8 cellular contexts compared by ENCODE assay signal in the genomic region with DNA sequence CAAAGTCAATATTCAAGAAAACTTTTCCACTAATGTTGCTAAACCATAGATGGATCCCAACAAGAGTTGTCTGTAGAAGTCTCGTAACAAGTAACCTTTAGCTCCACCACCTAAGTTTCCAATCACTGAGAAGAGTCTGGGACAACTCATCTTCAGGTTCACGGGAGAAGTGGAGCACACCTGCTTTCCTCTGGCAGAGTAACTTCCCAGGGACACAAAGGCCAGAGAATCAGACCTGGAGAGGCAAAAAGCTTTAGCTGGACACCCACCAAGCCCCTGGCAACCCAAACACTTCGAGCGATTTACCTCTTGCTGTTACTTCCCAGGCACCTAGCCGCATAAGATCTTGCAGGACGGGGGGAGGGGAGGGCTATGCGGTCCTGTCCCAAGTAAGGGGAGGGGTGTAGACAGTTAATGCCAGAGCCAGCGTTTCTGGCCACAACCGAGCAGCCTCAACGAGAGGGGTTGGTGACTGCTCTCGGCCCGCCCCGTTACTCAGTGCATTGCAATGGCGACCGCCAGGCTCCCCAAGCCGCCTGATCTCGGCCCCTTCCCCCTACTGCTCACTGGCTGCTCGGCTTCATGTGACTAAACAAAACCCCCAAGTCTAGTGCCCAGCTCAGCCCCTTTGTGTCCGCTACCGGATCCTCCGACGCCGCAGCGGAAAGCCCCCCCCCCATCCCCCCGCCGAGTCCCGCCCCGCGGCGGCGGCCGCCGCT. TPM values are rescaled to one million over a fixed set of nuclear protein-coding genes. Genes with fewer than 3 reads are reported as not detected.
DNase-seq lines count a peak whose midpoint lies in the region; ATAC-seq and TF ChIP-seq lines count a peak whose summit lies in the region.

No MANE protein-coding gene starts in this region.

- H3K27ac ChIP-seq in HL-60 (replicated peaks) (peak overlapping the region; percentile 99), esophagus (ENCODE audit: low read depth in 2 of 2, low read length in 1 of 2) (peak overlapping the region; percentile 98 to 100)

- no peaks in the 10 kb centered on the region for H3K27me3 Mint-ChIP-seq in activated T-cell treated with anti-CD3 and anti-CD28 coated beads, Interleukin-2, amount 50 U/mL, for 24 hours

- no peaks in the 10 kb centered on the region for H3K27me3 ChIP-seq in HL-60 (ENCODE audit: insufficient read depth, poor library complexity, severe bottlenecking)
- H3K27me3 ChIP-seq in esophagus (ENCODE audit: control insufficient read depth in 1 of 2, insufficient read depth in 2 of 2, low read length in 2 of 2): no peaks in the 10 kb centered on the region

- peaks cover 47% of the 10 kb centered on the region for H3K36me3 Mint-ChIP-seq in activated T-cell treated with anti-CD3 and anti-CD28 coated beads, Interleukin-2, amount 50 U/mL, for 24 hours (ENCODE audit: low read depth)

- H3K36me3 ChIP-seq in esophagus (ENCODE audit: control insufficient read depth in 2 of 2, insufficient read depth in 2 of 2, low read length in 1 of 2): no peaks in the 10 kb centered on the region

- H3K9me3 ChIP-seq in esophagus (ENCODE audit: control insufficient read depth in 2 of 2, insufficient read depth in 1 of 2, low read depth in 1 of 2, low read length in 1 of 2): no peaks in the 10 kb centered on the region

- 0 to 1% methylated on average over 29 to 33 of the region's 33 CpGs for WGBS in esophagus, 2 donors

- H3K4me3 Mint-ChIP-seq in activated T-cell treated with anti-CD3 and anti-CD28 coated beads, Interleukin-2, amount 50 U/mL, for 24 hours: peak overlapping the region; percentile 97

- DNase-seq in COLO829 (ENCODE audit: low spot score) (peak; percentile 16), HL-60 (ENCODE audit: low read depth in 1 of 2, low spot score in 1 of 2) (peak; percentile 48 to 71), OCI-M2 (lab: John Stamatoyannopoulos, UW; ENCODE audit: unreplicated experiment) (peak; percentile 34), myocyte (ENCODE audit: low read depth) (peak; percentile 84)
- peak; percentile 79 for DNase-seq in activated T-cell treated with anti-CD3 and anti-CD28 coated beads, Interleukin-2, amount 50 U/mL, for 24 hours
- DNase-seq in stimulated activated CD8-positive, alpha-beta memory T cell treated with anti-CD3 and anti-CD28 coated beads, Interleukin-7, amount 100 ng/mL, for 48 hours (ENCODE audit: extremely low read depth in 1 of 2, low read depth in 1 of 2): peak; percentile 50 to 70

- TF ChIP-seq CTCF in HL-60 (IDR thresholded peaks at IDR 0.05; ENCODE audit: insufficient read depth, low read length): no peak

- H3K27ac Mint-ChIP-seq in activated T-cell treated with anti-CD3 and anti-CD28 coated beads, Interleukin-2, amount 50 U/mL, for 24 hours: peak overlapping the region; percentile 100

- peak; percentile 32 for ATAC-seq in GM19463 (IDR thresholded peaks at IDR 0.05; ENCODE audit: unreplicated experiment)

- peaks cover 0 to 4% of the 10 kb centered on the region in 2 donors for H3K4me1 ChIP-seq in esophagus (ENCODE audit: control insufficient read depth in 2 of 2, insufficient read depth in 2 of 2, low read length in 1 of 2)

- peaks cover 66% of the 10 kb centered on the region for H3K4me1 Mint-ChIP-seq in activated T-cell treated with anti-CD3 and anti-CD28 coated beads, Interleukin-2, amount 50 U/mL, for 24 hours (ENCODE audit: low read depth)

- H3K9me3 Mint-ChIP-seq in activated T-cell treated with anti-CD3 and anti-CD28 coated beads, Interleukin-2, amount 50 U/mL, for 24 hours: no peaks in the 10 kb centered on the region

- H3K4me3 ChIP-seq in HL-60 (replicated peaks; ENCODE audit: insufficient read depth, low read length) (peak overlapping the region; percentile 78), esophagus (ENCODE audit: low read depth in 1 of 2, low read length in 2 of 2) (peak overlapping the region; percentile 91 to 95)

RNA-seq across cellular contexts. Expression of a gene that starts 0.7 kb away (rescaled TPM):
- polyA plus RNA-seq in esophagus: 10 to 100 TPM; 11.0 to 15.9 TPM
- total RNA-seq in myocyte: 53.3 and 62.1 TPM in 2 replicates
- polyA plus RNA-seq in myocyte (2012): 8.1 TPM

Comparison
In these comparisons a context has a peak if more than half of its experiments do, and no peak if none do; other contexts are left out.
1. Peak in every context shown above with its lines: DNase-seq, ATAC-seq, H3K4me3 ChIP-seq and H3K27ac ChIP-seq.
2. DNase-seq: peak in every context shown above with its lines; median percentile 84 in myocyte; 79 in activated T-cell treated with anti-CD3 and anti-CD28 coated beads, Interleukin-2, amount 50 U/mL, for 24 hours; 60 in stimulated activated CD8-positive, alpha-beta memory T cell treated with anti-CD3 and anti-CD28 coated beads, Interleukin-7, amount 100 ng/mL, for 48 hours; 60 in HL-60; 34 in OCI-M2; 16 in COLO829.